1 cellular context compared by ENCODE assay signal in the genomic region with DNA sequence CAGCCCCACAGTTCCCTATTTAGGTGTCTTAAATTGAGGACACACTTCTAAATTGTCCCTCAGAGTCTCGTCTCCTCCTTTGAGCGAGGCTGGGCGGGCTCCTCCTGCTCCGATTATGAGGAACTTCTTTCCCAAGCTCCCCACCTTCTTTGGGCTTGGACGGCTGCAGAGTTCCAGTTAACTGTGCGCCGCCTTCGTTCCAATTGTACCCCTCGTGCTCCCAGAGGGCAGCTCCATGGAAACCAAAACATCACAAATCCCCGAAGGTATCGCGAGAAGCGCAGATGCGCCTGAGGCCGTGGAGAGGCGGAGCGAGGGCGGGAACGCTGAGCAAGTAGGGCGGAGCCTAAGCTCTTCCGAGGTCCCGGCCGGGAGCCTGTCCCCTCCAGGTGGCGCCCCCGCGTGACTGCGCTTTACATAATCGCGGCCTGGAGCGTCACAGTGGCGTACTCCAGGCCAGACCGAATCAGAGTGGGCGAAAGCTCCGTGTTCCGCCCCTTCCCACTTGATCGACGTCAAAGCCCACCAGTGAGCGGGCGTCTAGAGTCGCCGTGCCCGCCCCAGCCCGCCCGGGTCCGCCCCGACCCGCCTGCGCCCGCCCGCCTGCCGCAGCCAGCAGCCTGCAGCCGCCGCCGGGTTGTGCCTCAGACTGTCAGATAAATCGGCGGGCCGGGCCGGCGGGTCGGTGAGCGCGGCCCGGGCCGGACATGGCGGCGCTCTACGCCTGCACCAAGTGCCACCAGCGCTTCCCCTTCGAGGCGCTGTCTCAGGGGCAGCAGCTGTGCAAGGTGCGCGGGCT.
A peak's percentile ranks its signal among the peaks of the same experiment; 100 is the strongest.
TF ChIP-seq lines count a peak whose summit lies in the region.

A gene (plus strand): TSS at position 588 of the 799 bp plus-strand sequence. CDS start 120 bp downstream, at position 708.

TF ChIP-seq in HepG2, 621 proteins besides CTCF, POLR2A, EP300 and RAD21 (continued from another document and continues in another):
- TF ChIP-seq, protein P1, sequence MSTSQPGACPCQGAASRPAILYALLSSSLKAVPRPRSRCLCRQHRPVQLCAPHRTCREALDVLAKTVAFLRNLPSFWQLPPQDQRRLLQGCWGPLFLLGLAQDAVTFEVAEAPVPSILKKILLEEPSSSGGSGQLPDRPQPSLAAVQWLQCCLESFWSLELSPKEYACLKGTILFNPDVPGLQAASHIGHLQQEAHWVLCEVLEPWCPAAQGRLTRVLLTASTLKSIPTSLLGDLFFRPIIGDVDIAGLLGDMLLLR (CRISPR knock-in tag; IDR thresholded peaks at IDR 0.05) = 0 out of 2 replicates have a peak, but pooled peaks have one; percentile 59
- peak; percentile 18; the same call in 1 of the 2 replicates for TF ChIP-seq MXD4 (CRISPR knock-in tag; IDR thresholded peaks at IDR 0.05)
- no peak for TF ChIP-seq ZNF678 (CRISPR knock-in tag; IDR thresholded peaks at IDR 0.05)
- TF ChIP-seq ZNF143 (CRISPR knock-in tag; IDR thresholded peaks at IDR 0.05) = peak; percentile 71
- no peak; the same call in 1 of the 2 replicates for TF ChIP-seq KAT8 (CRISPR knock-in tag; IDR thresholded peaks at IDR 0.05)
- TF ChIP-seq FIP1L1 (IDR thresholded peaks at IDR 0.05; ENCODE audit: borderline replicate concordance, insufficient read depth, low read depth, low read length) = no peak
- TF ChIP-seq DNMT3B (CRISPR knock-in tag; conservative IDR thresholded peaks at IDR 0.05) = 0 out of 2 replicates have a peak, but pooled peaks have one; percentile 24
- TF ChIP-seq CEBPB (IDR thresholded peaks at IDR 0.05; ENCODE audit: borderline replicate concordance, low read depth, low read length) = no peak; the same call in 1 of the 2 replicates
- TF ChIP-seq ZNF879 (CRISPR knock-in tag; IDR thresholded peaks at IDR 0.05) = peak; percentile 57; the same call in 1 of the 2 replicates
- TF ChIP-seq, protein P2, sequence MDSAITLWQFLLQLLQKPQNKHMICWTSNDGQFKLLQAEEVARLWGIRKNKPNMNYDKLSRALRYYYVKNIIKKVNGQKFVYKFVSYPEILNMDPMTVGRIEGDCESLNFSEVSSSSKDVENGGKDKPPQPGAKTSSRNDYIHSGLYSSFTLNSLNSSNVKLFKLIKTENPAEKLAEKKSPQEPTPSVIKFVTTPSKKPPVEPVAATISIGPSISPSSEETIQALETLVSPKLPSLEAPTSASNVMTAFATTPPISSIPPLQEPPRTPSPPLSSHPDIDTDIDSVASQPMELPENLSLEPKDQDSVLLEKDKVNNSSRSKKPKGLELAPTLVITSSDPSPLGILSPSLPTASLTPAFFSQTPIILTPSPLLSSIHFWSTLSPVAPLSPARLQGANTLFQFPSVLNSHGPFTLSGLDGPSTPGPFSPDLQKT (CRISPR knock-in tag; IDR thresholded peaks at IDR 0.05; ENCODE audit: borderline replicate concordance) = no peak; the same call in 1 of the 2 replicates
- no peak for TF ChIP-seq ZNF616 (CRISPR knock-in tag; IDR thresholded peaks at IDR 0.05; ENCODE audit: low read depth)
- TF ChIP-seq NFIC (IDR thresholded peaks at IDR 0.05; ENCODE audit: low read length) = no peak
- TF ChIP-seq ZSCAN12 (CRISPR knock-in tag; IDR thresholded peaks at IDR 0.05) = no peak
- peak; percentile 65; the same call in 1 of the 2 replicates for TF ChIP-seq MIER3 (CRISPR knock-in tag; IDR thresholded peaks at IDR 0.05; ENCODE audit: borderline replicate concordance)
- TF ChIP-seq, protein P3, sequence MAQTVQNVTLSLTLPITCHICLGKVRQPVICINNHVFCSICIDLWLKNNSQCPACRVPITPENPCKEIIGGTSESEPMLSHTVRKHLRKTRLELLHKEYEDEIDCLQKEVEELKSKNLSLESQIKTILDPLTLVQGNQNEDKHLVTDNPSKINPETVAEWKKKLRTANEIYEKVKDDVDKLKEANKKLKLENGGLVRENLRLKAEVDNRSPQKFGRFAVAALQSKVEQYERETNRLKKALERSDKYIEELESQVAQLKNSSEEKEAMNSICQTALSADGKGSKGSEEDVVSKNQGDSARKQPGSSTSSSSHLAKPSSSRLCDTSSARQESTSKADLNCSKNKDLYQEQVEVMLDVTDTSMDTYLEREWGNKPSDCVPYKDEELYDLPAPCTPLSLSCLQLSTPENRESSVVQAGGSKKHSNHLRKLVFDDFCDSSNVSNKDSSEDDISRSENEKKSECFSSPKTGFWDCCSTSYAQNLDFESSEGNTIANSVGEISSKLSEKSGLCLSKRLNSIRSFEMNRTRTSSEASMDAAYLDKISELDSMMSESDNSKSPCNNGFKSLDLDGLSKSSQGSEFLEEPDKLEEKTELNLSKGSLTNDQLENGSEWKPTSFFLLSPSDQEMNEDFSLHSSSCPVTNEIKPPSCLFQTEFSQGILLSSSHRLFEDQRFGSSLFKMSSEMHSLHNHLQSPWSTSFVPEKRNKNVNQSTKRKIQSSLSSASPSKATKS (CRISPR knock-in tag; IDR thresholded peaks at IDR 0.05) = no peak
- TF ChIP-seq ZMYM4 (CRISPR knock-in tag; IDR thresholded peaks at IDR 0.05) = peak; percentile 95
- no peak for TF ChIP-seq ETV6 (CRISPR knock-in tag; conservative IDR thresholded peaks at IDR 0.05)
- TF ChIP-seq, protein P4, sequence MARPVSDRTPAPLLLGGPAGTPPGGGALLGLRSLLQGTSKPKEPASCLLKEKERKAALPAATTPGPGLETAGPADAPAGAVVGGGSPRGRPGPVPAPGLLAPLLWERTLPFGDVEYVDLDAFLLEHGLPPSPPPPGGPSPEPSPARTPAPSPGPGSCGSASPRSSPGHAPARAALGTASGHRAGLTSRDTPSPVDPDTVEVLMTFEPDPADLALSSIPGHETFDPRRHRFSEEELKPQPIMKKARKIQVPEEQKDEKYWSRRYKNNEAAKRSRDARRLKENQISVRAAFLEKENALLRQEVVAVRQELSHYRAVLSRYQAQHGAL (CRISPR knock-in tag; IDR thresholded peaks at IDR 0.05; ENCODE audit: not compliant biosample characterization) = no peak
- peak; percentile 63; the same call in 1 of the 2 replicates for TF ChIP-seq SIN3A (IDR thresholded peaks at IDR 0.05; ENCODE audit: borderline replicate concordance, low read depth, low read length)
- no peak for TF ChIP-seq MTF1 (CRISPR knock-in tag; IDR thresholded peaks at IDR 0.05)
- TF ChIP-seq ZNF792 (CRISPR knock-in tag; IDR thresholded peaks at IDR 0.05) = no peak; the same call in 1 of the 2 replicates
- TF ChIP-seq HDAC2 (CRISPR knock-in tag; IDR thresholded peaks at IDR 0.05) = peak; percentile 31; the same call in 1 of the 2 replicates
- TF ChIP-seq SP5 (CRISPR knock-in tag; IDR thresholded peaks at IDR 0.05; ENCODE audit: borderline replicate concordance, low read depth) = peak; percentile 71; the same call in 1 of the 2 replicates
- TF ChIP-seq, protein P5, sequence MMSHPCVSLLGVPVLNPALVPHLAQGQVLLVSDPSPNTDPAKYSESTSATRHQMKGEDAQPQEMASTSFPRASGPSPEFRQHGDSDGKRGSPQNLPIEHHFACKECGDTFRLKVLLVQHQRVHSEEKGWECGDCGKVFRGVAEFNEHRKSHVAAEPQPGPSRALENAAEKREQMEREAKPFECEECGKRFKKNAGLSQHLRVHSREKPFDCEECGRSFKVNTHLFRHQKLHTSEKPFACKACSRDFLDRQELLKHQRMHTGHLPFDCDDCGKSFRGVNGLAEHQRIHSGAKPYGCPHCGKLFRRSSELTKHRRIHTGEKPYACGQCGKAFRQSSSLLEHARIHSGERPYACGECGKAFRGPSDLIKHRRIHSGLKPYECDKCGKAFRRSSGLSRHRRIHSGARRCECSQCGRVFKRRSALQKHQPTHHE (CRISPR knock-in tag; IDR thresholded peaks at IDR 0.05; ENCODE audit: borderline replicate concordance) = peak; percentile 95
- TF ChIP-seq, protein P6, sequence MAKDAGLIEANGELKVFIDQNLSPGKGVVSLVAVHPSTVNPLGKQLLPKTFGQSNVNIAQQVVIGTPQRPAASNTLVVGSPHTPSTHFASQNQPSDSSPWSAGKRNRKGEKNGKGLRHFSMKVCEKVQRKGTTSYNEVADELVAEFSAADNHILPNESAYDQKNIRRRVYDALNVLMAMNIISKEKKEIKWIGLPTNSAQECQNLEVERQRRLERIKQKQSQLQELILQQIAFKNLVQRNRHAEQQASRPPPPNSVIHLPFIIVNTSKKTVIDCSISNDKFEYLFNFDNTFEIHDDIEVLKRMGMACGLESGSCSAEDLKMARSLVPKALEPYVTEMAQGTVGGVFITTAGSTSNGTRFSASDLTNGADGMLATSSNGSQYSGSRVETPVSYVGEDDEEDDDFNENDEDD (CRISPR knock-in tag; IDR thresholded peaks at IDR 0.05; ENCODE audit: borderline replicate concordance) = peak; percentile 92
- TF ChIP-seq, protein P7, sequence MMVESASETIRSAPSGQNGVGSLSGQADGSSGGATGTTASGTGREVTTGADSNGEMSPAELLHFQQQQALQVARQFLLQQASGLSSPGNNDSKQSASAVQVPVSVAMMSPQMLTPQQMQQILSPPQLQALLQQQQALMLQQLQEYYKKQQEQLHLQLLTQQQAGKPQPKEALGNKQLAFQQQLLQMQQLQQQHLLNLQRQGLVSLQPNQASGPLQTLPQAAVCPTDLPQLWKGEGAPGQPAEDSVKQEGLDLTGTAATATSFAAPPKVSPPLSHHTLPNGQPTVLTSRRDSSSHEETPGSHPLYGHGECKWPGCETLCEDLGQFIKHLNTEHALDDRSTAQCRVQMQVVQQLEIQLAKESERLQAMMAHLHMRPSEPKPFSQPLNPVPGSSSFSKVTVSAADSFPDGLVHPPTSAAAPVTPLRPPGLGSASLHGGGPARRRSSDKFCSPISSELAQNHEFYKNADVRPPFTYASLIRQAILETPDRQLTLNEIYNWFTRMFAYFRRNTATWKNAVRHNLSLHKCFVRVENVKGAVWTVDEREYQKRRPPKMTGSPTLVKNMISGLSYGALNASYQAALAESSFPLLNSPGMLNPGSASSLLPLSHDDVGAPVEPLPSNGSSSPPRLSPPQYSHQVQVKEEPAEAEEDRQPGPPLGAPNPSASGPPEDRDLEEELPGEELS (CRISPR knock-in tag; IDR thresholded peaks at IDR 0.05) = peak; percentile 45; the same call in 1 of the 2 replicates
- TF ChIP-seq, protein P8, sequence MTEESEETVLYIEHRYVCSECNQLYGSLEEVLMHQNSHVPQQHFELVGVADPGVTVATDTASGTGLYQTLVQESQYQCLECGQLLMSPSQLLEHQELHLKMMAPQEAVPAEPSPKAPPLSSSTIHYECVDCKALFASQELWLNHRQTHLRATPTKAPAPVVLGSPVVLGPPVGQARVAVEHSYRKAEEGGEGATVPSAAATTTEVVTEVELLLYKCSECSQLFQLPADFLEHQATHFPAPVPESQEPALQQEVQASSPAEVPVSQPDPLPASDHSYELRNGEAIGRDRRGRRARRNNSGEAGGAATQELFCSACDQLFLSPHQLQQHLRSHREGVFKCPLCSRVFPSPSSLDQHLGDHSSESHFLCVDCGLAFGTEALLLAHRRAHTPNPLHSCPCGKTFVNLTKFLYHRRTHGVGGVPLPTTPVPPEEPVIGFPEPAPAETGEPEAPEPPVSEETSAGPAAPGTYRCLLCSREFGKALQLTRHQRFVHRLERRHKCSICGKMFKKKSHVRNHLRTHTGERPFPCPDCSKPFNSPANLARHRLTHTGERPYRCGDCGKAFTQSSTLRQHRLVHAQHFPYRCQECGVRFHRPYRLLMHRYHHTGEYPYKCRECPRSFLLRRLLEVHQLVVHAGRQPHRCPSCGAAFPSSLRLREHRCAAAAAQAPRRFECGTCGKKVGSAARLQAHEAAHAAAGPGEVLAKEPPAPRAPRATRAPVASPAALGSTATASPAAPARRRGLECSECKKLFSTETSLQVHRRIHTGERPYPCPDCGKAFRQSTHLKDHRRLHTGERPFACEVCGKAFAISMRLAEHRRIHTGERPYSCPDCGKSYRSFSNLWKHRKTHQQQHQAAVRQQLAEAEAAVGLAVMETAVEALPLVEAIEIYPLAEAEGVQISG (CRISPR knock-in tag; IDR thresholded peaks at IDR 0.05) = peak; percentile 68
- peak; percentile 78 for TF ChIP-seq RFX3 (CRISPR knock-in tag; IDR thresholded peaks at IDR 0.05)
- TF ChIP-seq, protein P9, sequence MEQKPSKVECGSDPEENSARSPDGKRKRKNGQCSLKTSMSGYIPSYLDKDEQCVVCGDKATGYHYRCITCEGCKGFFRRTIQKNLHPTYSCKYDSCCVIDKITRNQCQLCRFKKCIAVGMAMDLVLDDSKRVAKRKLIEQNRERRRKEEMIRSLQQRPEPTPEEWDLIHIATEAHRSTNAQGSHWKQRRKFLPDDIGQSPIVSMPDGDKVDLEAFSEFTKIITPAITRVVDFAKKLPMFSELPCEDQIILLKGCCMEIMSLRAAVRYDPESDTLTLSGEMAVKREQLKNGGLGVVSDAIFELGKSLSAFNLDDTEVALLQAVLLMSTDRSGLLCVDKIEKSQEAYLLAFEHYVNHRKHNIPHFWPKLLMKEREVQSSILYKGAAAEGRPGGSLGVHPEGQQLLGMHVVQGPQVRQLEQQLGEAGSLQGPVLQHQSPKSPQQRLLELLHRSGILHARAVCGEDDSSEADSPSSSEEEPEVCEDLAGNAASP (CRISPR knock-in tag; IDR thresholded peaks at IDR 0.05; ENCODE audit: borderline replicate concordance) = peak; percentile 36; the same call in 1 of the 2 replicates
- TF ChIP-seq POLR2AphosphoS5 (IDR thresholded peaks at IDR 0.05; ENCODE audit: low read depth, low read length) = no peak
- peak; percentile 43; the same call in 1 of the 2 replicates for TF ChIP-seq REPIN1 (CRISPR knock-in tag; IDR thresholded peaks at IDR 0.05; ENCODE audit: borderline replicate concordance, low read depth)
- TF ChIP-seq SMAD3 (CRISPR knock-in tag; IDR thresholded peaks at IDR 0.05) = 0 out of 2 replicates have a peak, but pooled peaks have one; percentile 54
- no peak for TF ChIP-seq KLF13 (CRISPR knock-in tag; IDR thresholded peaks at IDR 0.05)
- TF ChIP-seq, protein P10, sequence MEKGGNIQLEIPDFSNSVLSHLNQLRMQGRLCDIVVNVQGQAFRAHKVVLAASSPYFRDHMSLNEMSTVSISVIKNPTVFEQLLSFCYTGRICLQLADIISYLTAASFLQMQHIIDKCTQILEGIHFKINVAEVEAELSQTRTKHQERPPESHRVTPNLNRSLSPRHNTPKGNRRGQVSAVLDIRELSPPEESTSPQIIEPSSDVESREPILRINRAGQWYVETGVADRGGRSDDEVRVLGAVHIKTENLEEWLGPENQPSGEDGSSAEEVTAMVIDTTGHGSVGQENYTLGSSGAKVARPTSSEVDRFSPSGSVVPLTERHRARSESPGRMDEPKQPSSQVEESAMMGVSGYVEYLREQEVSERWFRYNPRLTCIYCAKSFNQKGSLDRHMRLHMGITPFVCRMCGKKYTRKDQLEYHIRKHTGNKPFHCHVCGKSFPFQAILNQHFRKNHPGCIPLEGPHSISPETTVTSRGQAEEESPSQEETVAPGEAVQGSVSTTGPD (CRISPR knock-in tag; IDR thresholded peaks at IDR 0.05) = no peak
- TF ChIP-seq MED8 (CRISPR knock-in tag; IDR thresholded peaks at IDR 0.05; ENCODE audit: insufficient replicate concordance) = peak; percentile 31
- peak; percentile 21; the same call in 1 of the 2 replicates for TF ChIP-seq TBX3 (IDR thresholded peaks at IDR 0.05; ENCODE audit: borderline replicate concordance)
- 0 out of 2 replicates have a peak, but pooled peaks have one; percentile 87 for TF ChIP-seq MEIS1 (CRISPR knock-in tag; IDR thresholded peaks at IDR 0.05; ENCODE audit: borderline replicate concordance)
- TF ChIP-seq PHF21A (CRISPR knock-in tag; IDR thresholded peaks at IDR 0.05) = 0 out of 2 replicates have a peak, but pooled peaks have one; percentile 62
- no peak for TF ChIP-seq ZNF790 (CRISPR knock-in tag; IDR thresholded peaks at IDR 0.05; ENCODE audit: borderline replicate concordance)
- peak; percentile 78 for TF ChIP-seq SAP130 (CRISPR knock-in tag; IDR thresholded peaks at IDR 0.05; ENCODE audit: low read depth)
- TF ChIP-seq, protein P11, sequence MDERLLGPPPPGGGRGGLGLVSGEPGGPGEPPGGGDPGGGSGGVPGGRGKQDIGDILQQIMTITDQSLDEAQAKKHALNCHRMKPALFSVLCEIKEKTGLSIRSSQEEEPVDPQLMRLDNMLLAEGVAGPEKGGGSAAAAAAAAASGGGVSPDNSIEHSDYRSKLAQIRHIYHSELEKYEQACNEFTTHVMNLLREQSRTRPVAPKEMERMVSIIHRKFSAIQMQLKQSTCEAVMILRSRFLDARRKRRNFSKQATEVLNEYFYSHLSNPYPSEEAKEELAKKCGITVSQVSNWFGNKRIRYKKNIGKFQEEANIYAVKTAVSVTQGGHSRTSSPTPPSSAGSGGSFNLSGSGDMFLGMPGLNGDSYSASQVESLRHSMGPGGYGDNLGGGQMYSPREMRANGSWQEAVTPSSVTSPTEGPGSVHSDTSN (CRISPR knock-in tag; IDR thresholded peaks at IDR 0.05) = peak; percentile 87
